Comparison of ENCODE assay signal across 8 cellular contexts in the genomic region with DNA sequence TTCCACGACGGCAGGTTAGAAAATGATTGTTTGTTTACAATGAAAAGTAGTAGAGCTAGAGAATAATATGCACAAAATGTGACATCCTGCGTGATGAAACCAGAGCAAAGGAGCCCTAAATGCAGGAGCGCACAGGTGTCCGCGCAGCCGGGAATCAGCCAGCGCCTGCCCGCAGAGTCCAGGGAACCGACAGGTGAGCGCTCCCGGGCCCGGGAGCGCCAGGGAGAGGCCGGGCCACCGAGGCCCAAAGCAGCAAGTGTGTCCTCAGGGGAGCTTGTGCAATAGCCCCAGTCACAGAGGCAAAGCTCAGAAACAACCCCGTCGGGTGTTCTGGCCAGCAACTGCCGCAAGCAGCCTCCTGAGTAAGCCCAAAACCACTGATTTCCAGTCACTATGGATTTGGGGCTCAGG. TPM values are rescaled to one million over a fixed set of nuclear protein-coding genes. Genes with fewer than 3 reads are reported as not detected.
A peak's percentile ranks its signal among the peaks of the same experiment; 100 is the strongest.
DNase-seq lines count a peak whose midpoint lies in the region; ATAC-seq and TF ChIP-seq lines count a peak whose summit lies in the region.

No MANE protein-coding gene starts in this region.

- ATAC-seq in HG02852 (IDR thresholded peaks at IDR 0.05; ENCODE audit: unreplicated experiment), result no peak

- peaks cover 21% of the 10 kb centered on the region for H3K36me3 ChIP-seq in brain microvascular endothelial cell (replicated peaks)

- no peaks in the 10 kb centered on the region for H3K27me3 Mint-ChIP-seq in mesothelial cell of epicardium (ENCODE audit: low read depth)

- H3K27ac ChIP-seq in HL-60 (replicated peaks) (peak overlapping the region; percentile 93), brain microvascular endothelial cell (no peak overlapping the region)

- intact Hi-C loops in posterior vena cava (cut with DNase I), result no loop called here

- POLR2A ChIA-PET in AG04449 (lab: Yijun Ruan, JAX), result interaction anchor here (0.6 to 2.7 kb wide), 4 partner anchors 9 to 24 kb away, joined by 3 to 10 read pairs (median 6); a partner anchor contains a TSS

- H3K27me3 ChIP-seq in HL-60 (ENCODE audit: insufficient read depth, poor library complexity, severe bottlenecking) (no peaks in the 10 kb centered on the region), brain microvascular endothelial cell (replicated peaks) (no peaks in the 10 kb centered on the region)

- peak overlapping the region; percentile 85 for H3K4me3 ChIP-seq in AG04449 (ENCODE audit: low read depth, low read length)
- H3K4me3 ChIP-seq in HL-60 (replicated peaks; ENCODE audit: insufficient read depth, low read length), result peak overlapping the region; percentile 77
- H3K4me3 ChIP-seq in brain microvascular endothelial cell (ENCODE audit: low read depth, low read length), result peak overlapping the region; percentile 86

- H3K27ac Mint-ChIP-seq in mesothelial cell of epicardium, result peak overlapping the region; percentile 94

- peaks cover 15% of the 10 kb centered on the region for H3K4me1 Mint-ChIP-seq in mesothelial cell of epicardium

- CTCF ChIA-PET in AG04449 (lab: Yijun Ruan, JAX), result interaction anchor here (1.6 to 3.1 kb wide), 3 partner anchors 9 to 30 kb away, joined by 6 to 41 read pairs (median 7); a partner anchor contains a TSS

- H3K36me3 Mint-ChIP-seq in mesothelial cell of epicardium, result peaks cover 10% of the 10 kb centered on the region

- no peaks in the 10 kb centered on the region for H3K9me3 Mint-ChIP-seq in mesothelial cell of epicardium

- no peak for DNase-seq in AG04449 (ENCODE audit: low read depth, low spot score)
- DNase-seq in HL-60 (ENCODE audit: low read depth in 1 of 2, low spot score in 1 of 2), result peak in 1 of 2 experiments; percentile 68
- DNase-seq in brain microvascular endothelial cell, result no peak
- no peak for DNase-seq in mesothelial cell of epicardium (ENCODE audit: low spot score in 2 of 2, unreplicated experiment in 2 of 2)
- DNase-seq in NCI-H82 treated with DMSO at 0.1 percent for 48 hours (lab: John Stamatoyannopoulos, UW; ENCODE audit: unreplicated experiment), result no peak
- no peak for DNase-seq in posterior vena cava (ENCODE audit: low spot score)
- no peak for DNase-seq in foreskin melanocyte

- H3K4me3 Mint-ChIP-seq in mesothelial cell of epicardium, result peak overlapping the region; percentile 76

- in situ Hi-C loops in brain microvascular endothelial cell (cut with HindIII; ENCODE audit: low pct_ligation_motif_present, low sequenced_read_pairs), result no loop called here

- TF ChIP-seq CTCF in AG04449 (IDR thresholded peaks at IDR 0.05; ENCODE audit: insufficient read depth, low read length, missing control alignments) (no peak), HL-60 (IDR thresholded peaks at IDR 0.05; ENCODE audit: insufficient read depth, low read length) (no peak), brain microvascular endothelial cell (IDR thresholded peaks at IDR 0.05; ENCODE audit: low read depth, low read length, missing control alignments) (no peak), mesothelial cell of epicardium (IDR thresholded peaks at IDR 0.05; ENCODE audit: unreplicated experiment) (no peak)

RNA-seq across cellular contexts. Expression of a gene that starts 0.8 kb away (rescaled TPM):
- total RNA-seq in mesothelial cell of epicardium (22.5 to 26.9 TPM (median 26.9 TPM) in 3 replicates), posterior vena cava (10 to 100 TPM; 15.2 to 18.4 TPM)

RNA-seq across cellular contexts. Expression of a gene that starts 10.4 kb away (rescaled TPM):
- total RNA-seq in mesothelial cell of epicardium (75.5 to 79.1 TPM (median 76.3 TPM) in 3 replicates), posterior vena cava (10 to 100 TPM; 21.1 to 21.8 TPM)

RNA-seq across cellular contexts. Expression of a gene that starts 23.1 kb away (rescaled TPM):
- total RNA-seq in mesothelial cell of epicardium, result 52.1 to 53.9 TPM (median 52.7 TPM) in 3 replicates
- 10 to 100 TPM; 35.6 to 40.4 TPM for total RNA-seq in posterior vena cava

RNA-seq across cellular contexts. Expression of a gene that starts 23.9 kb away (rescaled TPM):
- total RNA-seq in mesothelial cell of epicardium (27.4 to 30.7 TPM (median 29.2 TPM) in 3 replicates), posterior vena cava (10 to 100 TPM; 23.1 to 27.4 TPM)

RNA-seq across cellular contexts. Expression of a gene that starts 58.1 kb away (rescaled TPM):
- 28.4 to 31.5 TPM (median 30.4 TPM) in 3 replicates for total RNA-seq in mesothelial cell of epicardium
- total RNA-seq in posterior vena cava, result 10 to 100 TPM; 34.4 to 34.8 TPM
